Comparison of ENCODE assay signal across 14 cellular contexts in the genomic region with DNA sequence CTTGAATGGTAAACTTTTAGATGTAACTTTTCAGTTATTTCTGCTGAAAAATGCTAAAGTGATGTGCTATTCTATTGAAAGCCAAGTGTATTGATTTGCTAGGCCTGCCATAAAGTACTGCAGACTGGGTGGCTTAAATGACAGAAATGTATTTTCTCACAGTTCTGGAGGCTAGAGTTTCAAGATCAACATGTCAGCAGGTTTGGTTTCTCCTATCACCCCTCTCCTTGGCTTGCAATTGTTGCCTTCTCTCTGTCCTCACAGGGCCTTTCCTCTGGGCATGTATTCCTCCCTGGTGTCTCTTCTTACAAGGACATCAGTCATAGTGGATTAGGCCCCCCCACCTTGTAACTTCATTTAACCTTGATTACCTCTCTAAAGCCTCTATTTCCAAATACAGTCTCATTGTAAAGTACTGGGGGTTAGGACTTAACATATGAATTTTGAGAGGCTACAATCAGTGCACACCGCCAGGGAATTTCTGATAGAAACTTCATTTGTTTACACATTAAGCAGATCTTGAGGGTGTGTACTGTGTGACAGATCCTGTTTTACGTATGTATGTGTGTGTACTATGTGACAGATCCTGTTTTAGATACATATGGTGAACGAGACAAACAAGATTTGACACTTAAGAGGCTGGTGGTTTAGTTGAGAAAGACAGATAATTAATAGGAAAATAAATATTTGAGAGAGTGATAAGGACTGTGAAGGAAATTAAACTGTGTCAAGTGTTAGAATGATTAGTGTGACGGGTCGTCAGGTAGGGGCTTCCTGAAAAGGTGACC. TPM values are rescaled to one million over a fixed set of nuclear protein-coding genes. Genes with fewer than 3 reads are reported as not detected.
A peak's percentile ranks its signal among the peaks of the same experiment; 100 is the strongest.
DNase-seq lines count a peak whose midpoint lies in the region; ATAC-seq, FAIRE-seq and TF ChIP-seq lines count a peak whose summit lies in the region.
"Had no signal": no experiment of that assay in that cellular context is flagged by ENCODE, and none has a peak within 500 bp of the region (broad histone marks: within the 10 kb centered on the region; RNA-seq: fewer than 3 reads in every experiment).

No MANE protein-coding gene starts in this region.

- no peaks in the 10 kb centered on the region for H3K27me3 Mint-ChIP-seq in mesothelial cell of epicardium (ENCODE audit: low read depth)

- no peaks in the 10 kb centered on the region for H3K36me3 ChIP-seq in left ventricle myocardium inferior
- H3K36me3 ChIP-seq in WERI-Rb-1 = peaks cover 3% of the 10 kb centered on the region; the same call in 1 of the 2 replicates

- peaks cover 12% of the 10 kb centered on the region for H3K36me3 Mint-ChIP-seq in mesothelial cell of epicardium

- peak; percentile 51 for ATAC-seq in Right ventricle myocardium superior (ENCODE audit: poor library complexity)
- ATAC-seq: activated CD8-positive, alpha-beta T cell treated with anti-CD3 and anti-CD28 coated beads, Interleukin-2, amount 10 ng/mL, durations not matched to agents 7 days and 5 days had no signal

- FAIRE-seq in urothelium cell line (lab: Jason Lieb, UNC) = peak; percentile 46
- FAIRE-seq: G401.6 had no signal

- H3K9me3 Mint-ChIP-seq in mesothelial cell of epicardium = peaks cover 4% of the 10 kb centered on the region

- no peak overlapping the region for H3K4me3 Mint-ChIP-seq in mesothelial cell of epicardium
- H3K4me3 Mint-ChIP-seq: activated CD8-positive, alpha-beta T cell treated with anti-CD3 and anti-CD28 coated beads, Interleukin-2, amount 10 ng/mL, durations not matched to agents 7 days and 5 days had no signal

- H3K4me1 Mint-ChIP-seq in mesothelial cell of epicardium = peaks cover 60% of the 10 kb centered on the region

- H3K27me3 ChIP-seq in left ventricle myocardium inferior (ENCODE audit: low read depth) (no peaks in the 10 kb centered on the region), WERI-Rb-1 (ENCODE audit: insufficient read depth, low read depth, severe bottlenecking) (no peaks in the 10 kb centered on the region)

- no peak overlapping the region for H3K4me3 ChIP-seq in left ventricle myocardium inferior
- H3K4me3 ChIP-seq in WERI-Rb-1 (ENCODE audit: low read depth, low read length) = no peak overlapping the region; the same call in 1 of the 2 replicates

- intact Hi-C loops in Right ventricle myocardium superior (cut with DNase I) (no loop called here), left ventricle myocardium inferior (cut with micrococcal nuclease) (no loop called here)

- H3K27ac ChIP-seq in left ventricle myocardium inferior (replicated peaks) = no peak overlapping the region
- peak overlapping the region; percentile 26; the same call in 1 of the 2 replicates for H3K27ac ChIP-seq in WERI-Rb-1

- DNase-seq in Right ventricle myocardium superior = no peak
- no peak for DNase-seq in left ventricle myocardium inferior
- DNase-seq in WERI-Rb-1 = peak; percentile 60
- no peak for DNase-seq in mesothelial cell of epicardium (ENCODE audit: low spot score in 2 of 2, unreplicated experiment in 2 of 2)
- no peak for DNase-seq in urothelium cell line (ENCODE audit: low spot score)
- no peak for DNase-seq in mesenteric fat pad (ENCODE audit: low spot score)
- no peak for DNase-seq in hypothalamus (lab: John Stamatoyannopoulos, UW)
- DNase-seq in DMS79 treated with DMSO at 0.1 percent for 48 hours (lab: John Stamatoyannopoulos, UW) = no peak
- DNase-seq: activated CD8-positive, alpha-beta T cell treated with anti-CD3 and anti-CD28 coated beads, Interleukin-2, amount 10 ng/mL, durations not matched to agents 7 days and 5 days; activated naive CD4-positive, alpha-beta T cell treated with Interleukin-2 at 50 U/mL for 16 hours; cerebellar nuclear complex; KBM-7; NCI-H2029 treated with DMSO at 0.1 percent for 48 hours had no signal

- TF ChIP-seq CTCF in left ventricle myocardium inferior (IDR thresholded peaks at IDR 0.05; ENCODE audit: borderline replicate concordance) (no peak), WERI-Rb-1 (IDR thresholded peaks at IDR 0.05; ENCODE audit: low read depth, low read length) (no peak), mesothelial cell of epicardium (IDR thresholded peaks at IDR 0.05; ENCODE audit: unreplicated experiment) (no peak)

- peaks cover 59% of the 10 kb centered on the region for H3K4me1 ChIP-seq in left ventricle myocardium inferior

- H3K27ac Mint-ChIP-seq in mesothelial cell of epicardium = peak overlapping the region; percentile 93
- H3K27ac Mint-ChIP-seq: activated CD8-positive, alpha-beta T cell treated with anti-CD3 and anti-CD28 coated beads, Interleukin-2, amount 10 ng/mL, durations not matched to agents 7 days and 5 days had no signal

- H3K9me3 ChIP-seq in left ventricle myocardium inferior (replicated peaks) = no peaks in the 10 kb centered on the region
- no peaks in the 10 kb centered on the region for H3K9me3 ChIP-seq in WERI-Rb-1 (ENCODE audit: severe bottlenecking)

RNA-seq across cellular contexts. Expression of a gene that starts 49.5 kb away (rescaled TPM):
- total RNA-seq in Right ventricle myocardium superior (30.8 TPM), left ventricle myocardium inferior (40.5 TPM), mesothelial cell of epicardium (77.2 to 87.3 TPM (median 77.4 TPM) in 3 replicates), mesenteric fat pad (119 TPM)
